12 cellular contexts compared by ENCODE assay signal in the genomic region with DNA sequence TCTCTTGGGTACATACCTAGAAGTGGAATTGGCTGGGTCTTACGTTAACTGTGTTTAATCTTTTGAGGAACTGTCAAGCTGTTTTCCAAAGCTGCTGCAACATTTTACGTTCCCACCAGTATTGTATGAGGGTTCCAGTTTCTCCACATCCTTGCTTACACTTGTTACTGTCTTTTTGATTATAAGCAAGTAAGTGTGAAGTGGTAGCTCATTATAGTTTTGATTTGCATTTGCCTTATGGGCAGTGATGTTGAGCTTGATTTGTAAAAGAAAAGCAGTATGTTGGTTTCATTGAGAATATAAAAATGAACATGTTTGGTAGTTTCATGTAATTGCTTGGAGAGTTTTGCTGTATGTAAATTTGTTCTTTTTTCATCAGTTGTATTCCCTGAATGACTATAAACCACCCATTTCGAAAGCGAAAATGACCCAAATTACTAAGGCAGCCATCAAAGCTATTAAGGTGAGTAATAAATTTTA. TPM values are rescaled to one million over a fixed set of nuclear protein-coding genes. Genes with fewer than 3 reads are reported as not detected.
DNase-seq lines count a peak whose midpoint lies in the region; ATAC-seq and TF ChIP-seq lines count a peak whose summit lies in the region.
"Had no signal": no experiment of that assay in that cellular context is flagged by ENCODE, and none has a peak within 500 bp of the region (broad histone marks: within the 10 kb centered on the region; RNA-seq: fewer than 3 reads in every experiment).

No MANE protein-coding gene starts in this region.

- H3K9me3 ChIP-seq in BE2C, result no peaks in the 10 kb centered on the region

- DNase-seq in GM10266 (ENCODE audit: extremely low spot score), result peak; percentile 61
- no peak for DNase-seq in BE2C
- DNase-seq in SKM-1 treated with dmso at 0.1 percent for 144 hours (lab: John Stamatoyannopoulos, UW; ENCODE audit: unreplicated experiment), result no peak
- no peak for DNase-seq in COR-L47 (lab: John Stamatoyannopoulos, UW)
- DNase-seq in NCI-H187 (lab: John Stamatoyannopoulos, UW), result no peak
- DNase-seq: cortex of kidney, NCI-H146 had no signal

- H3K4me1 ChIP-seq in BE2C, result no peaks in the 10 kb centered on the region

- TF ChIP-seq CTCF in GM10266 (IDR thresholded peaks at IDR 0.05; ENCODE audit: control insufficient read depth, insufficient read depth, low read depth, missing control alignments) (no peak), BE2C (IDR thresholded peaks at IDR 0.05; ENCODE audit: low read depth, low read length) (no peak)

- 0 out of 2 replicates have a peak, but pooled peaks cover 3% of the 10 kb centered on the region for H3K36me3 ChIP-seq in BE2C

- ATAC-seq in GM19023 (IDR thresholded peaks at IDR 0.05; ENCODE audit: unreplicated experiment) (peak; percentile 94), HG02623 (IDR thresholded peaks at IDR 0.05; ENCODE audit: unreplicated experiment) (peak; percentile 95), HG03469 (IDR thresholded peaks at IDR 0.05; ENCODE audit: unreplicated experiment) (peak; percentile 82)
- ATAC-seq: HCT116, Right ventricle myocardium inferior had no signal

- no peaks in the 10 kb centered on the region for H3K27me3 ChIP-seq in BE2C

- no peak overlapping the region for H3K4me3 ChIP-seq in BE2C (ENCODE audit: low read depth, low read length)

RNA-seq across cellular contexts. Expression of a gene that starts 40.4 kb away (rescaled TPM):
- 26.6 TPM for polyA plus RNA-seq in BE2C (2012; ENCODE audit: insufficient read depth, insufficient read length, low read depth)
